In genomic region chr13:98564204-98564603, GRCh38 we compare ENCODE assay signal across 1 cellular context.
TF ChIP-seq lines count a peak whose summit lies in the region.

No MANE protein-coding gene starts in this region.

TF ChIP-seq in GM23338, 12 proteins besides CTCF, POLR2A, EP300 and RAD21 (continued from another document):
- TF ChIP-seq ZNF462 (CRISPR knock-in tag; IDR thresholded peaks at IDR 0.05) (no peak), REST (IDR thresholded peaks at IDR 0.05; ENCODE audit: unreplicated experiment) (no peak)
